21 cellular contexts compared by ENCODE assay signal in genomic region chr3:178785961-178786360, GRCh38.
"Had no signal": no experiment of that assay in that cellular context is flagged by ENCODE, and none has a peak within 500 bp of the region (broad histone marks: within the 10 kb centered on the region; RNA-seq: fewer than 3 reads in every experiment).

No MANE protein-coding gene starts in this region.

- H3K36me3 ChIP-seq: adrenal gland, left lung, right atrium auricular region, thyroid gland, upper lobe of right lung had no signal

- H3K27me3 ChIP-seq: adrenal gland, left lung, right atrium auricular region, thyroid gland, upper lobe of right lung had no signal

- H3K27ac ChIP-seq: adrenal gland, coronary artery, epithelial cell of prostate, left lung, right atrium auricular region, thyroid gland, upper lobe of right lung had no signal

- DNase-seq: activated CD4-positive, alpha-beta T cell treated with anti-CD3 and anti-CD28 coated beads for 1 hour; activated CD8-positive, alpha-beta memory T cell treated with anti-CD3 and anti-CD28 coated beads for 24 hours; activated CD8-positive, alpha-beta memory T cell treated with anti-CD3 and anti-CD28 coated beads, Interleukin-2, amount 50 U/mL, for 4 hours; activated naive CD4-positive, alpha-beta T cell; activated T-cell treated with anti-CD3 and anti-CD28 coated beads, Interleukin-2, amount 50 U/mL, for 24 hours; adrenal gland; cerebellar nuclear complex; foreskin fibroblast; immature natural killer cell; left lung; midbrain; natural killer cell; stimulated activated CD4-positive, alpha-beta T cell treated with anti-CD3 and anti-CD28 coated beads, Interleukin-4, amount 100 ng/mL, for 24 hours; stimulated activated naive CD8-positive, alpha-beta T cell treated with anti-CD3 and anti-CD28 coated beads, Interleukin-15, Interleukin-2, amounts not matched to agents 100 U/mL and 50 U/mL, for 24 hours; substantia nigra; T-helper 1 cell; thyroid gland; upper lobe of right lung had no signal

- H3K4me1 ChIP-seq: adrenal gland, left lung, right atrium auricular region, thyroid gland, upper lobe of right lung had no signal

- H3K9me3 ChIP-seq: adrenal gland, thyroid gland, upper lobe of right lung had no signal

- H3K4me3 ChIP-seq: adrenal gland, coronary artery, left lung, right atrium auricular region, thyroid gland, upper lobe of right lung had no signal

- ATAC-seq: left lung; natural killer cell; stimulated activated naive CD8-positive, alpha-beta T cell treated with anti-CD3 and anti-CD28 coated beads, Interleukin-15, Interleukin-2, amounts not matched to agents 100 U/mL and 50 U/mL, for 24 hours; upper lobe of right lung had no signal
